ENCODE assay signal across 8 cellular contexts in genomic region chr2:176178271-176178806, GRCh38. TPM values are rescaled to one million over a fixed set of nuclear protein-coding genes. Genes with fewer than 3 reads are reported as not detected.
DNase-seq lines count a peak whose midpoint lies in the region; ATAC-seq and TF ChIP-seq lines count a peak whose summit lies in the region.

No MANE protein-coding gene starts in this region.

- no peaks in the 10 kb centered on the region for H3K9me3 ChIP-seq in SJSA1 (replicated peaks)

- no peak overlapping the region for H3K27ac Mint-ChIP-seq in activated naive CD8-positive, alpha-beta T cell treated with anti-CD3 and anti-CD28 coated beads, Interleukin-2, amount 10 ng/mL, durations not matched to agents 7 days and 5 days
- no peak overlapping the region for H3K27ac Mint-ChIP-seq in activated naive CD8-positive, alpha-beta T cell treated with anti-CD3 and anti-CD28 coated beads, Interleukin-2, amount 50 U/mL, for 24 hours
- H3K27ac Mint-ChIP-seq in type B pancreatic cell, result peak overlapping the region; percentile 62

- peak overlapping the region; percentile 28; the same call in 1 of the 2 replicates for H3K27ac ChIP-seq in SJSA1

- CTCF ChIA-PET in HEK293T (lab: Yijun Ruan, JAX), result no interaction called here

- peak overlapping the region; percentile 46 for H3K4me3 ChIP-seq in SJSA1

- no peak for TF ChIP-seq CTCF in type B pancreatic cell (conservative IDR thresholded peaks at IDR 0.05)

- peak overlapping the region; percentile 75 for H3K4me3 Mint-ChIP-seq in activated naive CD8-positive, alpha-beta T cell treated with anti-CD3 and anti-CD28 coated beads, Interleukin-2, amount 10 ng/mL, durations not matched to agents 7 days and 5 days
- H3K4me3 Mint-ChIP-seq in activated naive CD8-positive, alpha-beta T cell treated with anti-CD3 and anti-CD28 coated beads, Interleukin-2, amount 50 U/mL, for 24 hours, result no peak overlapping the region
- H3K4me3 Mint-ChIP-seq in type B pancreatic cell, result peak overlapping the region; percentile 85

- no peak for DNase-seq in activated naive CD8-positive, alpha-beta T cell treated with anti-CD3 and anti-CD28 coated beads, Interleukin-2, amount 10 ng/mL, durations not matched to agents 7 days and 5 days
- no peak for DNase-seq in activated naive CD8-positive, alpha-beta T cell treated with anti-CD3 and anti-CD28 coated beads, Interleukin-2, amount 50 U/mL, for 24 hours
- DNase-seq in SJSA1 (ENCODE audit: low read depth in 1 of 2, low spot score in 2 of 2), result peak in 1 of 2 experiments; percentile 55
- DNase-seq in islet precursor cell, result peak; percentile 81
- no peak for DNase-seq in type B pancreatic cell (ENCODE audit: extremely low spot score, unreplicated experiment)
- DNase-seq in germinal center (ENCODE audit: low spot score), result no peak
- DNase-seq in HEK293T (ENCODE audit: extremely low spot score), result no peak
- DNase-seq in NOMO-1 treated with DMSO at 0.1 percent for 48 hours (lab: John Stamatoyannopoulos, UW; ENCODE audit: unreplicated experiment), result no peak

- H3K27me3 Mint-ChIP-seq in activated naive CD8-positive, alpha-beta T cell treated with anti-CD3 and anti-CD28 coated beads, Interleukin-2, amount 10 ng/mL, durations not matched to agents 7 days and 5 days, result peaks cover 85% of the 10 kb centered on the region
- peaks cover 82% of the 10 kb centered on the region for H3K27me3 Mint-ChIP-seq in activated naive CD8-positive, alpha-beta T cell treated with anti-CD3 and anti-CD28 coated beads, Interleukin-2, amount 50 U/mL, for 24 hours
- H3K27me3 Mint-ChIP-seq in type B pancreatic cell, result peaks cover 95% of the 10 kb centered on the region

- peak; percentile 31 for ATAC-seq in activated naive CD8-positive, alpha-beta T cell treated with anti-CD3 and anti-CD28 coated beads, Interleukin-2, amount 10 ng/mL, durations not matched to agents 7 days and 5 days (ENCODE audit: low read depth)
- no peak for ATAC-seq in activated naive CD8-positive, alpha-beta T cell treated with anti-CD3 and anti-CD28 coated beads, Interleukin-2, amount 50 U/mL, for 24 hours

- no peaks in the 10 kb centered on the region for H3K27me3 ChIP-seq in SJSA1 (replicated peaks)

- peaks cover 25% of the 10 kb centered on the region for H3K4me1 ChIP-seq in SJSA1 (replicated peaks)

- no peaks in the 10 kb centered on the region for H3K9me3 Mint-ChIP-seq in activated naive CD8-positive, alpha-beta T cell treated with anti-CD3 and anti-CD28 coated beads, Interleukin-2, amount 10 ng/mL, durations not matched to agents 7 days and 5 days
- no peaks in the 10 kb centered on the region for H3K9me3 Mint-ChIP-seq in activated naive CD8-positive, alpha-beta T cell treated with anti-CD3 and anti-CD28 coated beads, Interleukin-2, amount 50 U/mL, for 24 hours
- no peaks in the 10 kb centered on the region for H3K9me3 Mint-ChIP-seq in type B pancreatic cell

- H3K36me3 Mint-ChIP-seq in activated naive CD8-positive, alpha-beta T cell treated with anti-CD3 and anti-CD28 coated beads, Interleukin-2, amount 10 ng/mL, durations not matched to agents 7 days and 5 days, result peaks cover 2% of the 10 kb centered on the region
- no peaks in the 10 kb centered on the region for H3K36me3 Mint-ChIP-seq in activated naive CD8-positive, alpha-beta T cell treated with anti-CD3 and anti-CD28 coated beads, Interleukin-2, amount 50 U/mL, for 24 hours (ENCODE audit: low read depth)
- H3K36me3 Mint-ChIP-seq in type B pancreatic cell, result peaks cover 4% of the 10 kb centered on the region

- POLR2A ChIA-PET in activated naive CD8-positive, alpha-beta T cell treated with anti-CD3 and anti-CD28 coated beads, Interleukin-2, amount 10 ng/mL, durations not matched to agents 7 days and 5 days (lab: Charles Lee), result no interaction called here
- POLR2A ChIA-PET in HEK293T (lab: Yijun Ruan, JAX), result interaction anchor here (1.5 kb wide), 1 partner anchor 9 kb away, joined by 3 read pairs; no protein-coding TSS in a partner anchor

- no peaks in the 10 kb centered on the region for H3K36me3 ChIP-seq in SJSA1

- H3K4me1 Mint-ChIP-seq in activated naive CD8-positive, alpha-beta T cell treated with anti-CD3 and anti-CD28 coated beads, Interleukin-2, amount 10 ng/mL, durations not matched to agents 7 days and 5 days, result peaks cover 4% of the 10 kb centered on the region
- H3K4me1 Mint-ChIP-seq in activated naive CD8-positive, alpha-beta T cell treated with anti-CD3 and anti-CD28 coated beads, Interleukin-2, amount 50 U/mL, for 24 hours, result peaks cover 16% of the 10 kb centered on the region
- H3K4me1 Mint-ChIP-seq in type B pancreatic cell (ENCODE audit: unreplicated experiment), result peaks cover 37% of the 10 kb centered on the region

TF ChIP-seq in HEK293T, 16 proteins besides CTCF, POLR2A, EP300 and RAD21:
- no peak for TF ChIP-seq BHLHE40 (IDR thresholded peaks at IDR 0.05; ENCODE audit: borderline replicate concordance)
- no peak for TF ChIP-seq PKNOX1 (IDR thresholded peaks at IDR 0.05)
- TF ChIP-seq HDGF (IDR thresholded peaks at IDR 0.05; ENCODE audit: borderline replicate concordance), result no peak
- TF ChIP-seq SP1 (IDR thresholded peaks at IDR 0.05), result no peak
- TF ChIP-seq LEF1 (IDR thresholded peaks at IDR 0.05; ENCODE audit: borderline replicate concordance), result no peak
- TF ChIP-seq TARDBP (IDR thresholded peaks at IDR 0.05), result no peak
- TF ChIP-seq FOXK2 (IDR thresholded peaks at IDR 0.05), result no peak

RNA-seq across cellular contexts. Expression of gene HOXD1, which starts 10.1 kb away (rescaled TPM):
- not detected for total RNA-seq in activated naive CD8-positive, alpha-beta T cell treated with anti-CD3 and anti-CD28 coated beads, Interleukin-2, amount 10 ng/mL, durations not matched to agents 7 days and 5 days
- not detected in 2 replicates for total RNA-seq in SJSA1 (2014; rRNA removed; shearing (Covaris generic))
- 7.7 TPM in 1 of 2 replicates, not detected in the other for total RNA-seq in type B pancreatic cell (ENCODE audit: low replicate concordance)

RNA-seq across cellular contexts. Expression of gene HOXD3, which starts 21.2 kb away (rescaled TPM):
- total RNA-seq in activated naive CD8-positive, alpha-beta T cell treated with anti-CD3 and anti-CD28 coated beads, Interleukin-2, amount 10 ng/mL, durations not matched to agents 7 days and 5 days, result not detected
- total RNA-seq in SJSA1 (2014; rRNA removed; shearing (Covaris generic)), result 0.66 and 1.1 TPM in 2 replicates
- total RNA-seq in type B pancreatic cell (ENCODE audit: low replicate concordance), result 25.4 TPM in 1 of 2 replicates, not detected in the other

RNA-seq across cellular contexts. Expression of gene HOXD4, which starts 27.0 kb away (rescaled TPM):
- total RNA-seq in activated naive CD8-positive, alpha-beta T cell treated with anti-CD3 and anti-CD28 coated beads, Interleukin-2, amount 10 ng/mL, durations not matched to agents 7 days and 5 days, result not detected
- 0.29 and 5.9 TPM in 2 replicates for total RNA-seq in SJSA1 (2014; rRNA removed; shearing (Covaris generic))
- total RNA-seq in type B pancreatic cell (ENCODE audit: low replicate concordance), result 37.0 TPM in 1 of 2 replicates, not detected in the other

RNA-seq across cellular contexts. Expression of gene HOXD8, which starts 48.8 kb away (rescaled TPM):
- total RNA-seq in activated naive CD8-positive, alpha-beta T cell treated with anti-CD3 and anti-CD28 coated beads, Interleukin-2, amount 10 ng/mL, durations not matched to agents 7 days and 5 days, result not detected
- 13.0 and 16.8 TPM in 2 replicates for total RNA-seq in SJSA1 (2014; rRNA removed; shearing (Covaris generic))
- total RNA-seq in type B pancreatic cell (ENCODE audit: low replicate concordance), result 2.8 TPM in 1 of 2 replicates, not detected in the other

RNA-seq across cellular contexts. Expression of gene HOXD9, which starts 55.8 kb away (rescaled TPM):
- not detected for total RNA-seq in activated naive CD8-positive, alpha-beta T cell treated with anti-CD3 and anti-CD28 coated beads, Interleukin-2, amount 10 ng/mL, durations not matched to agents 7 days and 5 days
- total RNA-seq in SJSA1 (2014; rRNA removed; shearing (Covaris generic)), result 1.8 TPM in 2 replicates
- 0.19 and 1.5 TPM in 2 replicates for total RNA-seq in type B pancreatic cell (ENCODE audit: low replicate concordance)
